Comparison of ENCODE assay signal across 30 cellular contexts in genomic region chr16:3479654-3480216, GRCh38. TPM values are rescaled to one million over a fixed set of nuclear protein-coding genes. Genes with fewer than 3 reads are reported as not detected.
DNase-seq lines count a peak whose midpoint lies in the region; ATAC-seq and TF ChIP-seq lines count a peak whose summit lies in the region.
"Had no signal": no experiment of that assay in that cellular context is flagged by ENCODE, and none has a peak within 500 bp of the region (broad histone marks: within the 10 kb centered on the region; RNA-seq: fewer than 3 reads in every experiment).

No MANE protein-coding gene starts in this region.

- no peaks in the 10 kb centered on the region for H3K27me3 Mint-ChIP-seq in stimulated activated naive CD8-positive, alpha-beta T cell treated with anti-CD3 and anti-CD28 coated beads, Interleukin-15, Interleukin-2, amounts not matched to agents 100 ng/mL and 50 ng/mL, for 24 hours
- H3K27me3 Mint-ChIP-seq in T-helper 17 cell: no peaks in the 10 kb centered on the region
- no peaks in the 10 kb centered on the region for H3K27me3 Mint-ChIP-seq in effector memory CD8-positive, alpha-beta T cell
- H3K27me3 Mint-ChIP-seq: activated B cell treated with CpG ODN at 0.5 μM for 24 hours; activated naive CD4-positive, alpha-beta T cell treated with anti-CD3 and anti-CD28 coated beads, Interleukin-2, amount 50 U/mL, for 24 hours had no signal

- H3K27ac ChIP-seq in coronary artery: no peak overlapping the region
- H3K27ac ChIP-seq: ascending aorta, esophagus squamous epithelium, left lung, neutrophil, psoas muscle, uterus had no signal

- DNase-seq in stimulated activated naive CD8-positive, alpha-beta T cell treated with anti-CD3 and anti-CD28 coated beads, Interleukin-15, Interleukin-2, amounts not matched to agents 100 U/mL and 50 U/mL, for 24 hours: no peak
- DNase-seq in T-helper 17 cell: no peak
- no peak for DNase-seq in effector memory CD8-positive, alpha-beta T cell
- DNase-seq in germinal center (ENCODE audit: low spot score): no peak
- no peak for DNase-seq in coronary artery (ENCODE audit: low spot score)
- DNase-seq in NCI-H146 treated with DMSO at 0.1 percent for 48 hours (lab: John Stamatoyannopoulos, UW; ENCODE audit: unreplicated experiment): no peak
- DNase-seq: activated B cell treated with CpG ODN at 0.5 μM for 24 hours; dermis blood vessel endothelial cell; DMS 273 treated with DMSO at 0.1 percent for 48 hours; esophagus squamous epithelium; foreskin melanocyte; left lung; mesendoderm; NCI-H1092 treated with DMSO at 0.1 percent for 48 hours; NCI-H1930; NCI-H524 treated with DMSO at 0.1 percent for 48 hours; NK-92 treated with Interleukin-12 subunit alpha and Interleukin-12 subunit beta, amount 100 ng/mL, for 24 hours; PC-3; psoas muscle; stimulated activated CD4-positive, alpha-beta T cell treated with anti-CD3 and anti-CD28 coated beads, Interleukin-4, amount 100 ng/mL, for 4 hours; stimulated activated naive CD4-positive, alpha-beta T cell; T1000; uterus had no signal

- no peak for ATAC-seq in stimulated activated naive CD8-positive, alpha-beta T cell treated with anti-CD3 and anti-CD28 coated beads, Interleukin-15, Interleukin-2, amounts not matched to agents 100 U/mL and 50 U/mL, for 24 hours
- ATAC-seq in T-helper 17 cell: peak; percentile 75
- ATAC-seq in effector memory CD8-positive, alpha-beta T cell (replicated peaks): peak; percentile 42
- ATAC-seq: left lung, PC-3, psoas muscle, Right ventricle myocardium inferior had no signal

- H3K27ac Mint-ChIP-seq in stimulated activated naive CD8-positive, alpha-beta T cell treated with anti-CD3 and anti-CD28 coated beads, Interleukin-15, Interleukin-2, amounts not matched to agents 100 ng/mL and 50 ng/mL, for 24 hours: peak overlapping the region; percentile 76
- peak overlapping the region; percentile 24 for H3K27ac Mint-ChIP-seq in T-helper 17 cell
- peak overlapping the region; percentile 66 to 67 for H3K27ac Mint-ChIP-seq in effector memory CD8-positive, alpha-beta T cell
- H3K27ac Mint-ChIP-seq: activated B cell treated with CpG ODN at 0.5 μM for 24 hours; activated naive CD4-positive, alpha-beta T cell treated with anti-CD3 and anti-CD28 coated beads, Interleukin-2, amount 50 U/mL, for 24 hours had no signal

- H3K9me3 Mint-ChIP-seq in stimulated activated naive CD8-positive, alpha-beta T cell treated with anti-CD3 and anti-CD28 coated beads, Interleukin-15, Interleukin-2, amounts not matched to agents 100 ng/mL and 50 ng/mL, for 24 hours: no peaks in the 10 kb centered on the region
- H3K9me3 Mint-ChIP-seq in effector memory CD8-positive, alpha-beta T cell: no peaks in the 10 kb centered on the region
- H3K9me3 Mint-ChIP-seq: activated B cell treated with CpG ODN at 0.5 μM for 24 hours; activated naive CD4-positive, alpha-beta T cell treated with anti-CD3 and anti-CD28 coated beads, Interleukin-2, amount 50 U/mL, for 24 hours had no signal

- no peaks in the 10 kb centered on the region for H3K9me3 ChIP-seq in T-helper 17 cell (ENCODE audit: control insufficient read depth, low read length, poor library complexity, severe bottlenecking)
- H3K9me3 ChIP-seq: ascending aorta, esophagus squamous epithelium, left lung, neutrophil, psoas muscle, uterus had no signal

- peaks cover 39% of the 10 kb centered on the region for H3K36me3 Mint-ChIP-seq in stimulated activated naive CD8-positive, alpha-beta T cell treated with anti-CD3 and anti-CD28 coated beads, Interleukin-15, Interleukin-2, amounts not matched to agents 100 ng/mL and 50 ng/mL, for 24 hours (ENCODE audit: low read depth)
- H3K36me3 Mint-ChIP-seq in T-helper 17 cell (ENCODE audit: low read depth): peaks cover 10% of the 10 kb centered on the region
- H3K36me3 Mint-ChIP-seq in effector memory CD8-positive, alpha-beta T cell (ENCODE audit: insufficient read depth): peaks cover 66% of the 10 kb centered on the region

- TF ChIP-seq CTCF in coronary artery (IDR thresholded peaks at IDR 0.05): no peak

- no peak overlapping the region for H3K4me3 Mint-ChIP-seq in stimulated activated naive CD8-positive, alpha-beta T cell treated with anti-CD3 and anti-CD28 coated beads, Interleukin-15, Interleukin-2, amounts not matched to agents 100 ng/mL and 50 ng/mL, for 24 hours
- H3K4me3 Mint-ChIP-seq in T-helper 17 cell: no peak overlapping the region
- H3K4me3 Mint-ChIP-seq in effector memory CD8-positive, alpha-beta T cell: no peak overlapping the region
- H3K4me3 Mint-ChIP-seq: activated B cell treated with CpG ODN at 0.5 μM for 24 hours; activated naive CD4-positive, alpha-beta T cell treated with anti-CD3 and anti-CD28 coated beads, Interleukin-2, amount 50 U/mL, for 24 hours had no signal

- H3K4me1 Mint-ChIP-seq in stimulated activated naive CD8-positive, alpha-beta T cell treated with anti-CD3 and anti-CD28 coated beads, Interleukin-15, Interleukin-2, amounts not matched to agents 100 ng/mL and 50 ng/mL, for 24 hours (ENCODE audit: low read depth): peaks cover 10% of the 10 kb centered on the region
- peaks cover 7% of the 10 kb centered on the region for H3K4me1 Mint-ChIP-seq in T-helper 17 cell
- H3K4me1 Mint-ChIP-seq in effector memory CD8-positive, alpha-beta T cell (ENCODE audit: low read depth in 2 of 2): peaks cover 8 to 20% of the 10 kb centered on the region in 2 donors
- H3K4me1 Mint-ChIP-seq: activated B cell treated with CpG ODN at 0.5 μM for 24 hours had no signal

- no peak overlapping the region for H3K4me3 ChIP-seq in coronary artery
- H3K4me3 ChIP-seq: ascending aorta, esophagus squamous epithelium, left lung, psoas muscle, uterus had no signal

RNA-seq across cellular contexts. Expression of gene C16orf90, which starts 15.6 kb away (rescaled TPM):
- not detected for total RNA-seq in T-helper 17 cell
- total RNA-seq: activated B cell treated with CpG ODN at 0.5 μM for 24 hours, ascending aorta, cardiac septum, dermis blood vessel endothelial cell, esophagus squamous epithelium, left lung, myocyte, PC-3, psoas muscle, Right ventricle myocardium inferior, uterus had no signal

RNA-seq across cellular contexts. Expression of gene CLUAP1, which starts 21.1 kb away (rescaled TPM):
- total RNA-seq in T-helper 17 cell: 10 to 100 TPM; 10.7 to 19.0 TPM

RNA-seq across cellular contexts. Expression of gene NAA60, which starts 36.3 kb away (rescaled TPM):
- total RNA-seq in T-helper 17 cell: 10 to 100 TPM; 34.8 to 44.5 TPM

RNA-seq across cellular contexts. Expression of gene ZNF597, which starts 36.4 kb away (rescaled TPM):
- 1 to 10 TPM; 3.0 to 3.2 TPM for total RNA-seq in T-helper 17 cell
- total RNA-seq: PC-3 had no signal

Comparison
In these comparisons a context has a peak if more than half of its experiments do, and no peak if none do; other contexts are left out.
1. H3K27ac Mint-ChIP-seq: peak in every context shown above with its lines; median percentile 76 in stimulated activated naive CD8-positive, alpha-beta T cell treated with anti-CD3 and anti-CD28 coated beads, Interleukin-15, Interleukin-2, amounts not matched to agents 100 ng/mL and 50 ng/mL, for 24 hours; 66 in effector memory CD8-positive, alpha-beta T cell; 24 in T-helper 17 cell.